27 cellular contexts compared by ENCODE assay signal in the genomic region with DNA sequence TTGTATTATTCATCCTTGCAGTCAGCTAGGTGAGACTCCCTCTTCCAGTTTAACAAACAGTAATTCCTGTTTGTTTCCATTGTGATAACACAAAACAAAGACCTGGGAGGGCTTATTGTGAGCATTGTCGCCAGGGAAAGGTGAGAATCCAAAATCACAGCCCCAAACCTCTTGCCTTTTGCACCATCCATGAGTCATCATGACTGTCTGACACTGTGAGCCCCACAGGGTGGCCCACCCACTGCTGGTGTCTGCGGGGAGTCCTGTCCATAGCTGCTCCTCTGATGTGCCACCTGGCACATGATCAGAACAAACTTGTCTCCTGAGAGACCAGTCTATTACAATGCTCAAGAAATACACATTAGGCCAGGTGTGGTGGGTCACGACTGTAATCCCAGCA. TPM values are rescaled to one million over a fixed set of nuclear protein-coding genes. Genes with fewer than 3 reads are reported as not detected.
A peak's percentile ranks its signal among the peaks of the same experiment; 100 is the strongest.
DNase-seq lines count a peak whose midpoint lies in the region; ATAC-seq, FAIRE-seq and TF ChIP-seq lines count a peak whose summit lies in the region.
"Had no signal": no experiment of that assay in that cellular context is flagged by ENCODE, and none has a peak within 500 bp of the region (broad histone marks: within the 10 kb centered on the region; RNA-seq: fewer than 3 reads in every experiment).

No MANE protein-coding gene starts in this region.

- H3K4me1 ChIP-seq in HCT116 (ENCODE audit: control insufficient read depth in 1 of 2, insufficient read depth in 2 of 2, low read length in 2 of 2): peaks cover 4 to 5% of the 10 kb centered on the region in 2 experiments; a peak in 2 of 4 replicates
- peaks cover 0 to 4% (median 0%) of the 10 kb centered on the region in 4 experiments; a peak in 2 of 7 replicates for H3K4me1 ChIP-seq in H1 (replicated peaks in 1 of 4; ENCODE audit: control insufficient read depth in 3 of 4, insufficient read depth in 4 of 4, low read length in 3 of 4)

- no TSS peak for BruUV-seq in HCT116 (replicated peaks; lab: Mats Ljungman, UMichigan)

- no peak overlapping the region for H2BK120ac ChIP-seq in H1 (replicated peaks; ENCODE audit: low read depth, low read length)

- no peaks in the 10 kb centered on the region for H3K4me1 Mint-ChIP-seq in natural killer cell
- H3K4me1 Mint-ChIP-seq: IgD-negative memory B cell had no signal

- H3K4me2 ChIP-seq in HCT116 (ENCODE audit: low read length) (no peak overlapping the region), H1 (ENCODE audit: insufficient read depth in 1 of 2, low read depth in 2 of 2, low read length in 2 of 2) (no peak overlapping the region)
- H3K4me2 ChIP-seq: KMS-11 had no signal

- no peak overlapping the region for H3K27ac Mint-ChIP-seq in natural killer cell
- H3K27ac Mint-ChIP-seq: HFFc6, IgD-negative memory B cell had no signal

- CTCF ChIA-PET in HCT116 (lab: Charles Lee) (no interaction called here), H1 (lab: Charles Lee; ENCODE audit: partially characterized antibody) (interaction anchor here (1.8 kb wide), 1 partner anchor 14 kb away, joined by 3 read pairs; no protein-coding TSS in a partner anchor)

- no peak overlapping the region for H2AK5ac ChIP-seq in H1 (ENCODE audit: low read depth, low read length)

- peaks cover 17 to 33% of the 10 kb centered on the region in 2 donors for H3K27me3 Mint-ChIP-seq in natural killer cell (ENCODE audit: low read depth in 2 of 2)

- peaks cover 40% of the 10 kb centered on the region for H3K27me3 ChIP-seq in HCT116 (ENCODE audit: insufficient read depth, low read length)
- H3K27me3 ChIP-seq in H1 (replicated peaks in 1 of 4; ENCODE audit: control insufficient read depth in 3 of 4, extremely low read depth in 1 of 4, insufficient read depth in 3 of 4, low read length in 3 of 4): no peaks in the 10 kb centered on the region
- H3K27me3 ChIP-seq in brain microvascular endothelial cell (replicated peaks): no peaks in the 10 kb centered on the region

- TF ChIP-seq RAD21 in HCT116 (IDR thresholded peaks at IDR 0.05; ENCODE audit: low read depth) (no peak), H1 (IDR thresholded peaks at IDR 0.05 in 1 of 2, conservative IDR thresholded peaks at IDR 0.05 in 1 of 2; ENCODE audit: low read depth in 2 of 2, low read length in 2 of 2) (no peak)

- no peak overlapping the region for H4K5ac ChIP-seq in H1 (ENCODE audit: insufficient read length, low read depth, low read length)

- H3K36me3 ChIP-seq in HCT116 (ENCODE audit: control insufficient read depth in 1 of 2, insufficient read depth in 2 of 2, low read length in 2 of 2) (no peaks in the 10 kb centered on the region), H1 (ENCODE audit: control insufficient read depth in 2 of 4, insufficient read depth in 4 of 4, low read length in 3 of 4) (no peaks in the 10 kb centered on the region), brain microvascular endothelial cell (replicated peaks) (no peaks in the 10 kb centered on the region)

- H3K27ac ChIP-seq in HCT116 (ENCODE audit: low read depth, low read length): no peak overlapping the region
- H3K27ac ChIP-seq in H1 (ENCODE audit: low read depth, low read length): no peak overlapping the region
- H3K27ac ChIP-seq in brain microvascular endothelial cell: no peak overlapping the region
- H3K27ac ChIP-seq: KMS-11, RWPE1, SK-N-MC had no signal

- no peak overlapping the region for H3K4me3 ChIP-seq in HCT116 (replicated peaks in 1 of 2; ENCODE audit: low read depth in 1 of 2, low read length in 2 of 2)
- no peak overlapping the region for H3K4me3 ChIP-seq in H1 (ENCODE audit: extremely low read depth in 1 of 4, insufficient read depth in 2 of 4, low read depth in 3 of 4, low read length in 4 of 4)
- H3K4me3 ChIP-seq in brain microvascular endothelial cell (ENCODE audit: low read depth, low read length): no peak overlapping the region
- H3K4me3 ChIP-seq: SK-N-MC had no signal

- no peak for TF ChIP-seq EP300 in H1 (IDR thresholded peaks at IDR 0.05; ENCODE audit: borderline replicate concordance in 1 of 2, low read depth in 2 of 2, low read length in 2 of 2)

- no peak overlapping the region for H4K91ac ChIP-seq in H1 (replicated peaks; ENCODE audit: insufficient read length, low read length)

- 0 out of 2 replicates have a peak overlapping the region, but pooled peaks have one; percentile 17 for H2BK12ac ChIP-seq in H1 (ENCODE audit: low read depth, low read length)

- no peak overlapping the region for H3K9ac ChIP-seq in HCT116 (ENCODE audit: low read length)
- no peak overlapping the region for H3K9ac ChIP-seq in H1 (replicated peaks in 1 of 4; ENCODE audit: extremely low read depth in 1 of 4, low read depth in 3 of 4, low read length in 3 of 4)
- H3K9ac ChIP-seq: KMS-11 had no signal

- RAD21 ChIA-PET in HCT116 (lab: Charles Lee; ENCODE audit: low non-redundant PET in 1 of 2, low total read pairs in 2 of 2, uncharacterized antibody in 2 of 2, unreplicated experiment in 2 of 2): no interaction called here

- no peak overlapping the region for H3K4me3 Mint-ChIP-seq in natural killer cell
- H3K4me3 Mint-ChIP-seq: HFFc6, IgD-negative memory B cell had no signal

- no peaks in the 10 kb centered on the region for H3K9me2 ChIP-seq in HCT116 (ENCODE audit: insufficient read depth)

- no peak overlapping the region for H2BK15ac ChIP-seq in H1 (ENCODE audit: low read length)

- H4K20me1 ChIP-seq in HCT116 (ENCODE audit: insufficient read depth) (no peaks in the 10 kb centered on the region), H1 (replicated peaks in 1 of 2; ENCODE audit: control insufficient read depth in 1 of 2, insufficient read depth in 2 of 2, low read length in 2 of 2) (no peaks in the 10 kb centered on the region)

- TF ChIP-seq CTCF in HCT116 (IDR thresholded peaks at IDR 0.05 in 2 of 3, conservative IDR thresholded peaks at IDR 0.05 in 1 of 3; ENCODE audit: borderline replicate concordance in 1 of 3, insufficient read depth in 1 of 3, low read depth in 2 of 3, low read length in 2 of 3): no peak
- no peak for TF ChIP-seq CTCF in H1 (IDR thresholded peaks at IDR 0.05; ENCODE audit: control extremely low read depth in 1 of 3, insufficient read depth in 1 of 3, low read depth in 1 of 3, low read length in 3 of 3)
- no peak for TF ChIP-seq CTCF in natural killer cell (IDR thresholded peaks at IDR 0.05)
- TF ChIP-seq CTCF in brain microvascular endothelial cell (IDR thresholded peaks at IDR 0.05; ENCODE audit: low read depth, low read length, missing control alignments): no peak

- H3K56ac ChIP-seq in H1 (replicated peaks; ENCODE audit: insufficient read length, low read depth, low read length): no peak overlapping the region

- intact Hi-C loops in HCT116 (cut with micrococcal nuclease) (no loop called here), natural killer cell (cut with micrococcal nuclease) (no loop called here)

- H4K8ac ChIP-seq in H1 (ENCODE audit: extremely low read depth, insufficient read depth, low read length): no peak overlapping the region

- POLR2A ChIA-PET in HCT116 (lab: Charles Lee) (no interaction called here), H1 (lab: Charles Lee; ENCODE audit: partially characterized antibody) (no interaction called here)

- no peaks in the 10 kb centered on the region for H3K23me2 ChIP-seq in H1 (ENCODE audit: low read depth, low read length)

- no peak overlapping the region for H2AFZ ChIP-seq in HCT116 (ENCODE audit: low read depth, low read length, poor library complexity, severe bottlenecking)
- no peak overlapping the region for H2AFZ ChIP-seq in H1 (ENCODE audit: low read length)

- no peak for FAIRE-seq in H1 (lab: Jason Lieb, UNC)
- FAIRE-seq: GM12891 had no signal

- no peak overlapping the region for H3K14ac ChIP-seq in H1 (ENCODE audit: insufficient read length)

- H3K23ac ChIP-seq in H1 (ENCODE audit: insufficient read length): no peak overlapping the region

- H3K79me2 ChIP-seq in HCT116 (ENCODE audit: insufficient read depth, low read length): no peaks in the 10 kb centered on the region
- H3K79me2 ChIP-seq in H1 (ENCODE audit: control insufficient read depth in 1 of 2, insufficient read depth in 2 of 2, low read length in 2 of 2): no peaks in the 10 kb centered on the region

- H3K9me3 ChIP-seq in HCT116 (ENCODE audit: control insufficient read depth in 1 of 2, insufficient read depth in 1 of 2, low read depth in 1 of 2, low read length in 2 of 2) (no peaks in the 10 kb centered on the region), H1 (ENCODE audit: insufficient read depth in 2 of 2, low read depth in 1 of 2, low read length in 1 of 2) (peaks cover 0 to 4% of the 10 kb centered on the region in 2 experiments; a peak in 1 of 4 replicates)

- 89% methylated on average over 3 of the region's 3 CpGs; no CpG with 5 or more reads in 1 of the 2 experiments for WGBS in H1 (ENCODE audit: extremely low coverage in 1 of 2, insufficient coverage in 1 of 2, insufficient read length in 1 of 2, insufficient replicate concordance in 2 of 2, low coverage in 1 of 2, low lambda C conversion rate in 2 of 2, missing lambda C conversion rate in 1 of 2), 2 experiments

- H3K79me1 ChIP-seq in H1 (ENCODE audit: low read depth, low read length): no peaks in the 10 kb centered on the region

- in situ Hi-C loops in brain microvascular endothelial cell (cut with HindIII; ENCODE audit: low pct_ligation_motif_present, low sequenced_read_pairs): no loop called here

- no peak for TF ChIP-seq POLR2A in HCT116 (IDR thresholded peaks at IDR 0.05; ENCODE audit: borderline replicate concordance, extremely low read depth, insufficient read depth, insufficient read length)
- TF ChIP-seq POLR2A in H1 (IDR thresholded peaks at IDR 0.05; ENCODE audit: control extremely low read depth in 1 of 2, low read depth in 2 of 2, low read length in 2 of 2): no peak

- H3K4ac ChIP-seq in H1 (replicated peaks; ENCODE audit: insufficient read length, low read depth, low read length): no peak overlapping the region

- H3K9me3 Mint-ChIP-seq in natural killer cell: no peaks in the 10 kb centered on the region
- H3K9me3 Mint-ChIP-seq: HFFc6, IgD-negative memory B cell had no signal

- DNase-seq in NCI-H345 (lab: John Stamatoyannopoulos, UW) (peak; percentile 7), NCI-H345 treated with DMSO at 0.1 percent for 48 hours (lab: John Stamatoyannopoulos, UW; ENCODE audit: unreplicated experiment) (no peak), HCT116 (ENCODE audit: low read depth, low spot score) (no peak), H1 (ENCODE audit: low read depth in 1 of 2, low spot score in 2 of 2) (no peak), natural killer cell (no peak), brain microvascular endothelial cell (no peak), NCI-H2227 treated with DMSO at 0.1 percent for 48 hours (lab: John Stamatoyannopoulos, UW) (no peak)
- DNase-seq: 8988T, DMS53, EL, GDM1, HFFc6, NCI-H1048, NCI-H1417, NCI-H1694, NCI-H2029 treated with DMSO at 0.1 percent for 48 hours, NCI-H446, NCI-H524 treated with DMSO at 0.1 percent for 48 hours, NCI-H82, SHP77 had no signal

- no peak overlapping the region for H3K18ac ChIP-seq in H1 (ENCODE audit: extremely low read depth, low read length)

- ATAC-seq in HCT116 (peak; percentile 53), natural killer cell (peak in 2 of 3 donors; percentile 45 to 46), HG02678 (IDR thresholded peaks at IDR 0.05; ENCODE audit: unreplicated experiment) (no peak)
- ATAC-seq: Panc1 had no signal

- H3K36me3 Mint-ChIP-seq in natural killer cell: no peaks in the 10 kb centered on the region
- H3K36me3 Mint-ChIP-seq: IgD-negative memory B cell had no signal

- H2BK20ac ChIP-seq in H1 (ENCODE audit: low read length): no peak overlapping the region

- no peak overlapping the region for H2BK5ac ChIP-seq in H1 (ENCODE audit: low read depth, low read length)

RNA-seq across cellular contexts. Expression of gene S1PR3, which starts 33.7 kb away (rescaled TPM):
- total RNA-seq in HCT116 (2021; ENCODE audit: unreplicated experiment) (0.07 TPM), natural killer cell (1 to 10 TPM in 2 of 3 donors, not detected in 1; 1.1 to 1.5 TPM)
- polyA plus RNA-seq in HCT116 (2012): not detected in 2 replicates
- total RNA-seq in H1 (2021; fragmentation: NEBNext Ultra II Directional; extraction: Animal tissue kit (Norgen Biotek cat#: 25700)): 6.4 and 7.2 TPM in 2 replicates
- polyA plus RNA-seq in H1 (2011; rRNA removed): 3.7 and 4.9 TPM in 2 replicates
- polyA plus RNA-seq in H1 (2011; cell fraction: cytosol; rRNA removed): 3.9 TPM
- polyA plus RNA-seq in H1 (2011; cell fraction: nucleus; rRNA removed): 4.7 TPM
- polyA plus RNA-seq in H1 (2012, experiment 1 of 2): 3.4 to 4.7 TPM (median 4.2 TPM) in 4 replicates
- polyA plus RNA-seq in H1 (2012, experiment 2 of 2): 1.5 TPM
- 5.7 TPM for polyA plus RNA-seq in H1 (2013, experiment 1 of 2)
- polyA plus RNA-seq in H1 (2013, experiment 2 of 2): 6.4 TPM
- polyA minus RNA-seq in H1 (2011; rRNA and poly(A)+ RNA removed): 9.5 and 11.0 TPM in 2 replicates
- 4.0 TPM for polyA minus RNA-seq in H1 (2011; cell fraction: cytosol; rRNA and poly(A)+ RNA removed)
- 8.7 TPM for polyA minus RNA-seq in H1 (2011; cell fraction: nucleus; rRNA and poly(A)+ RNA removed)
- polyA plus RNA-seq: IgD-negative memory B cell had no signal
